In the genomic region with DNA sequence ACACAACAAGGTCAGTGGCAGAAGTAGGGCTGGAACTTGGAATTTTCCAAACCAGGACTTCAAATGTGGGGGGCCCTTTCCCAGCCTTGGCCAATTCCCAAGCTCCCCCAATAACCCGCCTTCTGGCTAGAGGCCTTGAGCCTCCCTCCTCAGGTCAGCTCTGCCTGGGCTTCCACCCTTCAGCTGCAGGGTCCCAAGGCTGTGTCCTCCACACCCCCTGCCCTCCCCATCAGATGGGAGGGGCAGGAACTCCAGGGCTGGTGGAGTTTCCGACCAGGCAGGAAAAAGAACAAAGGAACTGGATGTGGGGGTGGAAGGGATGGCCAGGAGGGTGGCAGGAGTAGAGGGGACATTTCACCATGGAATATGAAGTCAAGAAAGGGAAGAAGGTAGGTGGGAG, we compare ENCODE assay signal across 22 cellular contexts. TPM values are rescaled to one million over a fixed set of nuclear protein-coding genes. Genes with fewer than 3 reads are reported as not detected.
DNase-seq lines count a peak whose midpoint lies in the region; ATAC-seq and TF ChIP-seq lines count a peak whose summit lies in the region.
"Had no signal": no experiment of that assay in that cellular context is flagged by ENCODE, and none has a peak within 500 bp of the region (broad histone marks: within the 10 kb centered on the region; RNA-seq: fewer than 3 reads in every experiment).

A gene (plus strand): TSS at position 343 of the 400 bp plus-strand sequence. CDS start 17 bp downstream, at position 360.

- intact Hi-C loops in dorsolateral prefrontal cortex (cut with DNase I) (loop anchor here in 1 of 2 donors (10.0 kb wide), 1 partner anchor 55 kb away; a partner anchor contains a TSS), sigmoid colon (cut with DNase I) (no loop called here)

- H3K27me3 ChIP-seq in dorsolateral prefrontal cortex (peaks cover 0 to 9% (median 0%) of the 10 kb centered on the region in 45 donors), iPS-20b (ENCODE audit: insufficient read depth, low read length) (no peaks in the 10 kb centered on the region), sigmoid colon (peaks cover 0 to 42% (median 5%) of the 10 kb centered on the region in 3 donors)

- no peak for TF ChIP-seq POLR2A in sigmoid colon (IDR thresholded peaks at IDR 0.05)

- H3K36me3 ChIP-seq in iPS-20b (ENCODE audit: insufficient read depth, low read depth, low read length) (no peaks in the 10 kb centered on the region), sigmoid colon (no peaks in the 10 kb centered on the region)
- H3K36me3 ChIP-seq: SJSA1 had no signal

- in situ Hi-C loops in Caki2 (cut with HindIII; ENCODE audit: low pct_unique_long_range_greater_than_20kb, low sequenced_read_pairs), result no loop called here

- DNase-seq in Caki2 (ENCODE audit: low read depth), result no peak
- no peak for DNase-seq in dorsolateral prefrontal cortex
- DNase-seq in sigmoid colon, result no peak
- no peak for DNase-seq in SKM-1 treated with dmso at 0.1 percent for 144 hours (lab: John Stamatoyannopoulos, UW; ENCODE audit: unreplicated experiment)
- DNase-seq: activated CD4-positive, alpha-beta T cell treated with anti-CD3 and anti-CD28 coated beads, Interleukin-2, amount 10 ng/mL, durations not matched to agents 24 days and 14 days; activated T-cell treated with anti-CD3 and anti-CD28 coated beads, Interleukin-2, amount 50 U/mL, for 1 hour; C1 segment of cervical spinal cord; effector memory CD4-positive, alpha-beta T cell; mesenchymal stem cell; MV-4-11; NCI-H2029; NCI-H510A treated with DMSO at 0.1 percent for 48 hours; nephron progenitor cell; stimulated activated CD4-positive, alpha-beta T cell treated with anti-CD3 and anti-CD28 coated beads, Interleukin-2, amount 100 ng/mL, for 24 hours had no signal

- TF ChIP-seq CTCF in dorsolateral prefrontal cortex (IDR thresholded peaks at IDR 0.05 in 54 of 56, conservative IDR thresholded peaks at IDR 0.05 in 2 of 56; ENCODE audit: low read depth in 1 of 56, partially characterized antibody in 56 of 56) (no peak), sigmoid colon (IDR thresholded peaks at IDR 0.05) (no peak)

- H3K4me1 ChIP-seq in iPS-20b (ENCODE audit: insufficient read depth, low read length) (peaks cover 24% of the 10 kb centered on the region), sigmoid colon (no peaks in the 10 kb centered on the region)
- H3K4me1 ChIP-seq: SJSA1 had no signal

- peak within 1 kb of the TSS; percentile 7; the same call in 1 of the 2 replicates for H3K9ac ChIP-seq in iPS-20b (ENCODE audit: low read depth, low read length)

- WGBS in sigmoid colon, 2 donors, result 48 to 63% methylated on average over 2 of the region's 2 CpGs

- H3K27ac ChIP-seq in dorsolateral prefrontal cortex (peak within 1 kb of the TSS in 13 of 59 donors; percentile 1 to 52 (median 27)), iPS-20b (ENCODE audit: low read length) (no peak within 1 kb of the TSS), sigmoid colon (peak within 1 kb of the TSS; percentile 12 to 49 (median 25))
- H3K27ac ChIP-seq: SJSA1 had no signal

- no peak for TF ChIP-seq EP300 in sigmoid colon (IDR thresholded peaks at IDR 0.05)

- no peak for ATAC-seq in HG03460 (IDR thresholded peaks at IDR 0.05; ENCODE audit: unreplicated experiment)
- no peak for ATAC-seq in GM21447 (IDR thresholded peaks at IDR 0.05; ENCODE audit: unreplicated experiment)
- no peak for ATAC-seq in HG02623 (IDR thresholded peaks at IDR 0.05; ENCODE audit: unreplicated experiment)

- no peaks in the 10 kb centered on the region for H3K9me3 ChIP-seq in iPS-20b (ENCODE audit: insufficient read depth, low read depth, low read length)
- H3K9me3 ChIP-seq in sigmoid colon, result no peaks in the 10 kb centered on the region
- H3K9me3 ChIP-seq: SJSA1 had no signal

- H3K4me3 ChIP-seq in dorsolateral prefrontal cortex (peak within 1 kb of the TSS in 31 of 59 donors; percentile 5 to 49 (median 23)), iPS-20b (ENCODE audit: low read length) (no peak within 1 kb of the TSS; the same call in 1 of the 2 replicates), sigmoid colon (peak within 1 kb of the TSS in 2 of 4 donors; percentile 16 to 25)
- H3K4me3 ChIP-seq: SJSA1 had no signal

RNA-seq across cellular contexts. Expression of the gene that starts here (rescaled TPM):
- total RNA-seq in Caki2 (2014; rRNA removed; shearing (Covaris generic); ENCODE audit: low replicate concordance), result 21.5 and 29.4 TPM in 2 replicates
- total RNA-seq in dorsolateral prefrontal cortex (1 to 10 TPM; 2.5 to 10.0 (median 4.8) TPM), sigmoid colon (1 to 10 TPM; 2.3 to 5.8 (median 4.0) TPM)
- polyA plus RNA-seq in sigmoid colon, result 1 to 10 TPM in 2 of 3 donors, under 1 TPM in 1; 0.46 to 2.5 (median 1.2) TPM
- total RNA-seq: A172; activated CD4-positive, alpha-beta T cell treated with anti-CD3 and anti-CD28 coated beads, Interleukin-2, amount 10 ng/mL, durations not matched to agents 24 days and 14 days; bronchial epithelial cell; fibroblast of villous mesenchyme; SJSA1 had no signal
